ENCODE assay signal across 1 cellular context in genomic region chr1:16032388-16033100, GRCh38.
TF ChIP-seq lines count a peak whose summit lies in the region.

No MANE protein-coding gene starts in this region.

TF ChIP-seq in K562, 482 proteins besides CTCF, POLR2A, EP300 and RAD21 (continued from another document and continues in another):
- TF ChIP-seq CEBPZ (IDR thresholded peaks at IDR 0.05; ENCODE audit: borderline replicate concordance, low read depth, low read length) (no peak), ZNF121 (CRISPR knock-in tag; conservative IDR thresholded peaks at IDR 0.05) (no peak), CHD7 (IDR thresholded peaks at IDR 0.05; ENCODE audit: low read depth, low read length) (no peak), STAG1 (CRISPR knock-in tag; IDR thresholded peaks at IDR 0.05; ENCODE audit: borderline replicate concordance) (peak; percentile 97), ZNF316 (IDR thresholded peaks at IDR 0.05) (no peak), NFYB (IDR thresholded peaks at IDR 0.05; ENCODE audit: extremely low read depth, insufficient read length) (no peak), FOXJ3 (CRISPR knock-in tag; IDR thresholded peaks at IDR 0.05) (no peak), SPI1 (IDR thresholded peaks at IDR 0.05; ENCODE audit: borderline replicate concordance, low read depth, low read length) (no peak), ZNF707 (CRISPR knock-in tag; conservative IDR thresholded peaks at IDR 0.05) (no peak), E2F4 (CRISPR knock-in tag; IDR thresholded peaks at IDR 0.05; ENCODE audit: low read depth) (no peak), GABPA (tag; conservative IDR thresholded peaks at IDR 0.05; ENCODE audit: low read depth) (no peak), ZNF780A (CRISPR knock-in tag; IDR thresholded peaks at IDR 0.05) (no peak), RBM34 (IDR thresholded peaks at IDR 0.05; ENCODE audit: borderline replicate concordance, insufficient read depth, low read length) (no peak), ERF (CRISPR knock-in tag; IDR thresholded peaks at IDR 0.05) (no peak), HDGF (IDR thresholded peaks at IDR 0.05) (peak; percentile 82; the same call in 1 of the 2 replicates), EHMT2 (IDR thresholded peaks at IDR 0.05) (no peak), ZNF253 (CRISPR knock-in tag; conservative IDR thresholded peaks at IDR 0.05) (no peak), BHLHE40 (IDR thresholded peaks at IDR 0.05; ENCODE audit: low read length) (peak; percentile 48; the same call in 1 of the 2 replicates), NR0B1 (IDR thresholded peaks at IDR 0.05; ENCODE audit: partially characterized antibody) (no peak), ATF3 (IDR thresholded peaks at IDR 0.05) (no peak), ATF3 (CRISPR knock-in tag; conservative IDR thresholded peaks at IDR 0.05) (0 out of 2 replicates have a peak, but pooled peaks have one; percentile 45), FOXO4 (CRISPR knock-in tag; IDR thresholded peaks at IDR 0.05) (no peak), ZNF239 (CRISPR knock-in tag; IDR thresholded peaks at IDR 0.05) (no peak), MLLT1 (IDR thresholded peaks at IDR 0.05) (no peak)
- TF ChIP-seq, protein P1, sequence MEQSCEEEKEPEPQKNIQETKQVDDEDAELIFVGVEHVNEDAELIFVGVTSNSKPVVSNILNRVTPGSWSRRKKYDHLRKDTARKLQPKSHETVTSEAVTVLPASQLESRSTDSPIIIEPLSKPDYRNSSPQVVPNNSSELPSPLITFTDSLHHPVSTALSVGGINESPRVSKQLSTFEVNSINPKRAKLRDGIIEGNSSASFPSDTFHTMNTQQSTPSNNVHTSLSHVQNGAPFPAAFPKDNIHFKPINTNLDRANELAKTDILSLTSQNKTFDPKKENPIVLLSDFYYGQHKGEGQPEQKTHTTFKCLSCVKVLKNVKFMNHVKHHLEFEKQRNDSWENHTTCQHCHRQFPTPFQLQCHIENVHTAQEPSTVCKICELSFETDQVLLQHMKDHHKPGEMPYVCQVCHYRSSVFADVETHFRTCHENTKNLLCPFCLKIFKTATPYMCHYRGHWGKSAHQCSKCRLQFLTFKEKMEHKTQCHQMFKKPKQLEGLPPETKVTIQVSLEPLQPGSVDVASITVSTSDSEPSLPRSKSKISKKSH (CRISPR knock-in tag; IDR thresholded peaks at IDR 0.05): no peak
- TF ChIP-seq, protein P2, sequence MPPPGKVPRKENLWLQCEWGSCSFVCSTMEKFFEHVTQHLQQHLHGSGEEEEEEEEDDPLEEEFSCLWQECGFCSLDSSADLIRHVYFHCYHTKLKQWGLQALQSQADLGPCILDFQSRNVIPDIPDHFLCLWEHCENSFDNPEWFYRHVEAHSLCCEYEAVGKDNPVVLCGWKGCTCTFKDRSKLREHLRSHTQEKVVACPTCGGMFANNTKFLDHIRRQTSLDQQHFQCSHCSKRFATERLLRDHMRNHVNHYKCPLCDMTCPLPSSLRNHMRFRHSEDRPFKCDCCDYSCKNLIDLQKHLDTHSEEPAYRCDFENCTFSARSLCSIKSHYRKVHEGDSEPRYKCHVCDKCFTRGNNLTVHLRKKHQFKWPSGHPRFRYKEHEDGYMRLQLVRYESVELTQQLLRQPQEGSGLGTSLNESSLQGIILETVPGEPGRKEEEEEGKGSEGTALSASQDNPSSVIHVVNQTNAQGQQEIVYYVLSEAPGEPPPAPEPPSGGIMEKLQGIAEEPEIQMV (tag; conservative IDR thresholded peaks at IDR 0.05; ENCODE audit: low read depth): no peak
